In genomic region chr16:64907844-64908243, GRCh38 we compare ENCODE assay signal across 15 cellular contexts.
A peak's percentile ranks its signal among the peaks of the same experiment; 100 is the strongest.
DNase-seq lines count a peak whose midpoint lies in the region; ATAC-seq and TF ChIP-seq lines count a peak whose summit lies in the region.
"Had no signal": no experiment of that assay in that cellular context is flagged by ENCODE, and none has a peak within 500 bp of the region (broad histone marks: within the 10 kb centered on the region; RNA-seq: fewer than 3 reads in every experiment).

No MANE protein-coding gene starts in this region.

- TF ChIP-seq RAD21 in SK-N-SH (IDR thresholded peaks at IDR 0.05; ENCODE audit: low read length) = no peak

- H4K20me1 ChIP-seq in SK-N-SH (ENCODE audit: insufficient read depth) = no peaks in the 10 kb centered on the region

- H3K27me3 ChIP-seq in SK-N-SH (ENCODE audit: insufficient read depth) (no peaks in the 10 kb centered on the region), HAP-1 (ENCODE audit: low read depth) (no peaks in the 10 kb centered on the region)
- H3K27me3 ChIP-seq: SJCRH30 had no signal

- H3K9me3 ChIP-seq in SK-N-SH (no peaks in the 10 kb centered on the region), HAP-1 (no peaks in the 10 kb centered on the region; the same call in 1 of the 2 replicates)
- H3K9me3 ChIP-seq: SJCRH30 had no signal

- H3K36me3 ChIP-seq in SK-N-SH (replicated peaks in 1 of 2; ENCODE audit: control insufficient read depth in 1 of 2, insufficient read depth in 2 of 2, low read length in 1 of 2) (no peaks in the 10 kb centered on the region), HAP-1 (replicated peaks) (no peaks in the 10 kb centered on the region)
- H3K36me3 ChIP-seq: SJCRH30 had no signal

- in situ Hi-C loops in HAP-1 (cut with MboI; ENCODE audit: low sequenced_read_pairs) = no loop called here

- H3K9me2 ChIP-seq in SK-N-SH = no peaks in the 10 kb centered on the region

- ATAC-seq in HG03196 (IDR thresholded peaks at IDR 0.05; ENCODE audit: unreplicated experiment) = no peak
- ATAC-seq: CD8-positive, alpha-beta T cell had no signal

- H3K4me2 ChIP-seq in SK-N-SH = peak overlapping the region; percentile 15; the same call in 1 of the 2 replicates

- peaks cover 31% of the 10 kb centered on the region for H3K4me1 Mint-ChIP-seq in osteocyte (ENCODE audit: unreplicated experiment)

- TF ChIP-seq CTCF in SK-N-SH (IDR thresholded peaks at IDR 0.05) (no peak), fibroblast of the aortic adventitia (IDR thresholded peaks at IDR 0.05; ENCODE audit: insufficient read depth, low read length) (no peak), osteocyte (IDR thresholded peaks at IDR 0.05) (no peak)

- peak; percentile 4 for DNase-seq in EL
- peak; percentile 22 for DNase-seq in SK-N-SH
- DNase-seq in fibroblast of the aortic adventitia (ENCODE audit: low read depth) = peak; percentile 55
- no peak for DNase-seq in osteocyte (ENCODE audit: extremely low spot score, unreplicated experiment)
- no peak for DNase-seq in HAP-1 (ENCODE audit: low spot score in 2 of 2)
- DNase-seq in DMS53 (lab: John Stamatoyannopoulos, UW) = no peak
- DNase-seq: ACHN; CD8-positive, alpha-beta T cell; H7; NCI-H1417; NCI-H1930; NCI-H2171; NCI-H524; SJCRH30 had no signal

- CTCF ChIA-PET in SK-N-SH (lab: Yijun Ruan, JAX) = interaction anchor here (1.0 kb wide), 1 partner anchor 1743 kb away, joined by 3 read pairs; no protein-coding TSS in a partner anchor

- H3K27ac Mint-ChIP-seq in osteocyte (ENCODE audit: unreplicated experiment) = peak overlapping the region; percentile 43
- H3K27ac Mint-ChIP-seq: CD8-positive, alpha-beta T cell had no signal

- TF ChIP-seq EP300 in SK-N-SH (IDR thresholded peaks at IDR 0.05; ENCODE audit: borderline replicate concordance in 1 of 2, low read depth in 1 of 2, low read length in 1 of 2) = no peak

- H2AFZ ChIP-seq in SK-N-SH (ENCODE audit: low read depth) = peak overlapping the region; percentile 37; the same call in 1 of the 2 replicates

- H3K36me3 Mint-ChIP-seq in osteocyte (ENCODE audit: unreplicated experiment) = no peaks in the 10 kb centered on the region
- H3K36me3 Mint-ChIP-seq: CD8-positive, alpha-beta T cell had no signal

- H3K79me2 ChIP-seq in SK-N-SH (ENCODE audit: insufficient read depth) = no peaks in the 10 kb centered on the region

- H3K27me3 Mint-ChIP-seq in osteocyte (ENCODE audit: unreplicated experiment) = no peaks in the 10 kb centered on the region

- POLR2A ChIA-PET in SK-N-SH (lab: Yijun Ruan, JAX) = no interaction called here

- 42% methylated on average over 4 of the region's 5 CpGs for WGBS in SK-N-SH (ENCODE audit: low lambda C conversion rate)

- H3K9ac ChIP-seq in SK-N-SH = no peak overlapping the region

- H3K27ac ChIP-seq in SK-N-SH (ENCODE audit: low read depth in 2 of 2, low read length in 1 of 2) = peak overlapping the region; percentile 3 to 22; a peak in 2 of 4 replicates
- H3K27ac ChIP-seq: SJCRH30 had no signal

- H3K9me3 Mint-ChIP-seq in osteocyte (ENCODE audit: unreplicated experiment) = peaks cover 14% of the 10 kb centered on the region

- peaks cover 10% of the 10 kb centered on the region in 2 experiments; a peak in 2 of 4 replicates for H3K4me1 ChIP-seq in SK-N-SH (ENCODE audit: control insufficient read depth in 1 of 2, insufficient read depth in 2 of 2, low read depth in 1 of 2, low read length in 1 of 2)
- H3K4me1 ChIP-seq in HAP-1 = no peaks in the 10 kb centered on the region

- no peak overlapping the region for H3K4me3 Mint-ChIP-seq in osteocyte (ENCODE audit: unreplicated experiment)
- H3K4me3 Mint-ChIP-seq: CD8-positive, alpha-beta T cell had no signal

- H3K4me3 ChIP-seq in SK-N-SH (ENCODE audit: low read depth in 2 of 2, low read length in 1 of 2) (no peak overlapping the region), fibroblast of the aortic adventitia (ENCODE audit: low read depth, low read length) (no peak overlapping the region), HAP-1 (no peak overlapping the region)
- H3K4me3 ChIP-seq: SJCRH30 had no signal

- no peaks in the 10 kb centered on the region for H3F3A ChIP-seq in SK-N-SH (replicated peaks; ENCODE audit: insufficient read depth)

TF ChIP-seq in SK-N-SH, 30 proteins besides CTCF, POLR2A, EP300 and RAD21:
- TF ChIP-seq ELF1 (IDR thresholded peaks at IDR 0.05) (no peak), TCF12 (IDR thresholded peaks at IDR 0.05) (peak; percentile 26; the same call in 1 of the 2 replicates), GATA2 (CRISPR knock-in tag; IDR thresholded peaks at IDR 0.05) (peak; percentile 30; the same call in 1 of the 2 replicates), PBX3 (IDR thresholded peaks at IDR 0.05) (peak; percentile 72)
TF ChIP-seq in SK-N-SH: peak in this region for 3.

Comparison
In these comparisons a context has a peak if more than half of its experiments do, and no peak if none do; other contexts are left out.
1. DNase-seq: peak in EL (single experiment), SK-N-SH (single experiment) and fibroblast of the aortic adventitia (single experiment); none in osteocyte (single experiment), HAP-1 (0 of 2) and DMS53 (single experiment).